ENCODE assay signal across 1 cellular context in genomic region chr19:54677217-54677616, GRCh38.
TF ChIP-seq lines count a peak whose summit lies in the region.

No MANE protein-coding gene starts in this region.

TF ChIP-seq in WTC11, 78 proteins besides CTCF, POLR2A, EP300 and RAD21 (continued from another document):
- TF ChIP-seq, protein P1, sequence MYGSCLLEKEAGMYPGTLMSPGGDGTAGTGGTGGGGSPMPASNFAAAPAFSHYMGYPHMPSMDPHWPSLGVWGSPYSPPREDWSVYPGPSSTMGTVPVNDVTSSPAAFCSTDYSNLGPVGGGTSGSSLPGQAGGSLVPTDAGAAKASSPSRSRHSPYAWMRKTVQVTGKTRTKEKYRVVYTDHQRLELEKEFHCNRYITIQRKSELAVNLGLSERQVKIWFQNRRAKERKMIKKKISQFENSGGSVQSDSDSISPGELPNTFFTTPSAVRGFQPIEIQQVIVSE (CRISPR knock-in tag; IDR thresholded peaks at IDR 0.05; ENCODE audit: borderline replicate concordance), result no peak
- no peak for TF ChIP-seq ZNF232 (CRISPR knock-in tag; IDR thresholded peaks at IDR 0.05)
- no peak for TF ChIP-seq CREM (CRISPR knock-in tag; IDR thresholded peaks at IDR 0.05)
- TF ChIP-seq ZNF138 (CRISPR knock-in tag; conservative IDR thresholded peaks at IDR 0.05), result no peak
- TF ChIP-seq ELF4 (CRISPR knock-in tag; IDR thresholded peaks at IDR 0.05; ENCODE audit: low read depth), result no peak
- no peak for TF ChIP-seq PRRX2 (CRISPR knock-in tag; IDR thresholded peaks at IDR 0.05)
- TF ChIP-seq NFATC4 (CRISPR knock-in tag; IDR thresholded peaks at IDR 0.05), result no peak
- no peak for TF ChIP-seq RORB (CRISPR knock-in tag; IDR thresholded peaks at IDR 0.05)
- TF ChIP-seq FOXP1 (CRISPR knock-in tag; IDR thresholded peaks at IDR 0.05; ENCODE audit: borderline replicate concordance), result no peak
- TF ChIP-seq, protein P2, sequence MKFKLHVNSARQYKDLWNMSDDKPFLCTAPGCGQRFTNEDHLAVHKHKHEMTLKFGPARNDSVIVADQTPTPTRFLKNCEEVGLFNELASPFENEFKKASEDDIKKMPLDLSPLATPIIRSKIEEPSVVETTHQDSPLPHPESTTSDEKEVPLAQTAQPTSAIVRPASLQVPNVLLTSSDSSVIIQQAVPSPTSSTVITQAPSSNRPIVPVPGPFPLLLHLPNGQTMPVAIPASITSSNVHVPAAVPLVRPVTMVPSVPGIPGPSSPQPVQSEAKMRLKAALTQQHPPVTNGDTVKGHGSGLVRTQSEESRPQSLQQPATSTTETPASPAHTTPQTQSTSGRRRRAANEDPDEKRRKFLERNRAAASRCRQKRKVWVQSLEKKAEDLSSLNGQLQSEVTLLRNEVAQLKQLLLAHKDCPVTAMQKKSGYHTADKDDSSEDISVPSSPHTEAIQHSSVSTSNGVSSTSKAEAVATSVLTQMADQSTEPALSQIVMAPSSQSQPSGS (CRISPR knock-in tag; IDR thresholded peaks at IDR 0.05; ENCODE audit: borderline replicate concordance, low read depth), result no peak
- no peak for TF ChIP-seq AFF4 (CRISPR knock-in tag; IDR thresholded peaks at IDR 0.05; ENCODE audit: borderline replicate concordance)
- TF ChIP-seq HMGXB4 (CRISPR knock-in tag; IDR thresholded peaks at IDR 0.05), result no peak
- no peak for TF ChIP-seq NR1H2 (CRISPR knock-in tag; IDR thresholded peaks at IDR 0.05)
- TF ChIP-seq TP53 (CRISPR knock-in tag; IDR thresholded peaks at IDR 0.05), result no peak
- no peak for TF ChIP-seq USF1 (CRISPR knock-in tag; IDR thresholded peaks at IDR 0.05)
- TF ChIP-seq, protein P3, sequence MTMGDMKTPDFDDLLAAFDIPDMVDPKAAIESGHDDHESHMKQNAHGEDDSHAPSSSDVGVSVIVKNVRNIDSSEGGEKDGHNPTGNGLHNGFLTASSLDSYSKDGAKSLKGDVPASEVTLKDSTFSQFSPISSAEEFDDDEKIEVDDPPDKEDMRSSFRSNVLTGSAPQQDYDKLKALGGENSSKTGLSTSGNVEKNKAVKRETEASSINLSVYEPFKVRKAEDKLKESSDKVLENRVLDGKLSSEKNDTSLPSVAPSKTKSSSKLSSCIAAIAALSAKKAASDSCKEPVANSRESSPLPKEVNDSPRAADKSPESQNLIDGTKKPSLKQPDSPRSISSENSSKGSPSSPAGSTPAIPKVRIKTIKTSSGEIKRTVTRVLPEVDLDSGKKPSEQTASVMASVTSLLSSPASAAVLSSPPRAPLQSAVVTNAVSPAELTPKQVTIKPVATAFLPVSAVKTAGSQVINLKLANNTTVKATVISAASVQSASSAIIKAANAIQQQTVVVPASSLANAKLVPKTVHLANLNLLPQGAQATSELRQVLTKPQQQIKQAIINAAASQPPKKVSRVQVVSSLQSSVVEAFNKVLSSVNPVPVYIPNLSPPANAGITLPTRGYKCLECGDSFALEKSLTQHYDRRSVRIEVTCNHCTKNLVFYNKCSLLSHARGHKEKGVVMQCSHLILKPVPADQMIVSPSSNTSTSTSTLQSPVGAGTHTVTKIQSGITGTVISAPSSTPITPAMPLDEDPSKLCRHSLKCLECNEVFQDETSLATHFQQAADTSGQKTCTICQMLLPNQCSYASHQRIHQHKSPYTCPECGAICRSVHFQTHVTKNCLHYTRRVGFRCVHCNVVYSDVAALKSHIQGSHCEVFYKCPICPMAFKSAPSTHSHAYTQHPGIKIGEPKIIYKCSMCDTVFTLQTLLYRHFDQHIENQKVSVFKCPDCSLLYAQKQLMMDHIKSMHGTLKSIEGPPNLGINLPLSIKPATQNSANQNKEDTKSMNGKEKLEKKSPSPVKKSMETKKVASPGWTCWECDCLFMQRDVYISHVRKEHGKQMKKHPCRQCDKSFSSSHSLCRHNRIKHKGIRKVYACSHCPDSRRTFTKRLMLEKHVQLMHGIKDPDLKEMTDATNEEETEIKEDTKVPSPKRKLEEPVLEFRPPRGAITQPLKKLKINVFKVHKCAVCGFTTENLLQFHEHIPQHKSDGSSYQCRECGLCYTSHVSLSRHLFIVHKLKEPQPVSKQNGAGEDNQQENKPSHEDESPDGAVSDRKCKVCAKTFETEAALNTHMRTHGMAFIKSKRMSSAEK (CRISPR knock-in tag; IDR thresholded peaks at IDR 0.05; ENCODE audit: borderline replicate concordance), result no peak
